In genomic region chr9:93958121-93958874, GRCh38 we compare ENCODE assay signal across 12 cellular contexts. TPM values are rescaled to one million over a fixed set of nuclear protein-coding genes. Genes with fewer than 3 reads are reported as not detected.
DNase-seq lines count a peak whose midpoint lies in the region; ATAC-seq, FAIRE-seq and TF ChIP-seq lines count a peak whose summit lies in the region.
"Had no signal": no experiment of that assay in that cellular context is flagged by ENCODE, and none has a peak within 500 bp of the region (broad histone marks: within the 10 kb centered on the region; RNA-seq: fewer than 3 reads in every experiment).

No MANE protein-coding gene starts in this region.

- H3K36me3 Mint-ChIP-seq in CD4-positive, alpha-beta memory T cell = no peaks in the 10 kb centered on the region
- no peaks in the 10 kb centered on the region for H3K36me3 Mint-ChIP-seq in neural progenitor cell

- peaks cover 74% of the 10 kb centered on the region for H4K20me1 ChIP-seq in neural progenitor cell (ENCODE audit: low read depth)

- peaks cover 18 to 69% (median 38%) of the 10 kb centered on the region in 4 donors for H3K4me1 Mint-ChIP-seq in CD4-positive, alpha-beta memory T cell
- peaks cover 21% of the 10 kb centered on the region for H3K4me1 Mint-ChIP-seq in neural progenitor cell

- no peak overlapping the region for H2AFZ ChIP-seq in neural progenitor cell (replicated peaks)

- H3K27ac Mint-ChIP-seq in CD4-positive, alpha-beta memory T cell = peak overlapping the region in 1 of 7 donors; percentile 18
- no peak overlapping the region for H3K27ac Mint-ChIP-seq in neural progenitor cell

- no peak for TF ChIP-seq CTCF in coronary artery (IDR thresholded peaks at IDR 0.05)
- no peak for TF ChIP-seq CTCF in neural progenitor cell (IDR thresholded peaks at IDR 0.05)
- TF ChIP-seq CTCF in kidney (IDR thresholded peaks at IDR 0.05; ENCODE audit: borderline replicate concordance, extremely low read depth, insufficient read depth) = no peak

- peak overlapping the region; percentile 53 to 77 (median 62) for H3K4me3 Mint-ChIP-seq in CD4-positive, alpha-beta memory T cell
- peak overlapping the region; percentile 72 for H3K4me3 Mint-ChIP-seq in neural progenitor cell

- H3F3A ChIP-seq in neural progenitor cell (ENCODE audit: low read depth) = peaks cover 7% of the 10 kb centered on the region

- peaks cover 0 to 3% (median 0%) of the 10 kb centered on the region in 8 donors for H3K9me3 Mint-ChIP-seq in CD4-positive, alpha-beta memory T cell
- H3K9me3 Mint-ChIP-seq in neural progenitor cell = peaks cover 3% of the 10 kb centered on the region

- intact Hi-C loops in CD4-positive, alpha-beta memory T cell (cut with micrococcal nuclease) = no loop called here
- intact Hi-C loops in kidney (cut with DNase I) = no loop called here

- ATAC-seq in GM21390 (IDR thresholded peaks at IDR 0.05; ENCODE audit: unreplicated experiment) (no peak), GM21825 (IDR thresholded peaks at IDR 0.05; ENCODE audit: unreplicated experiment) (no peak)

- no peaks in the 10 kb centered on the region for H3K9me3 ChIP-seq in CD4-positive, alpha-beta memory T cell (ENCODE audit: control insufficient read depth in 1 of 2, low read length in 2 of 2)
- H3K9me3 ChIP-seq in HUES6 (ENCODE audit: control insufficient read depth, insufficient read depth, low read depth, low read length) (no peaks in the 10 kb centered on the region), neural progenitor cell (ENCODE audit: low read depth) (no peaks in the 10 kb centered on the region), kidney (ENCODE audit: control insufficient read depth in 1 of 2, low read length in 2 of 2) (no peaks in the 10 kb centered on the region)
- H3K9me3 ChIP-seq: tibial artery had no signal

- POLR2A ChIA-PET in CD4-positive, alpha-beta memory T cell (lab: Charles Lee; ENCODE audit: partially characterized antibody) = no interaction called here

- CTCF ChIA-PET in CD4-positive, alpha-beta memory T cell (lab: Charles Lee; ENCODE audit: partially characterized antibody) = no interaction called here

- H3K9ac ChIP-seq in HUES6 (ENCODE audit: low read length) (peak overlapping the region; percentile 46), neural progenitor cell (no peak overlapping the region), kidney (ENCODE audit: low read length in 2 of 2) (no peak overlapping the region)

- H3K27me3 Mint-ChIP-seq in CD4-positive, alpha-beta memory T cell = peaks cover 45 to 63% of the 10 kb centered on the region in 2 donors
- peaks cover 76% of the 10 kb centered on the region for H3K27me3 Mint-ChIP-seq in neural progenitor cell (ENCODE audit: insufficient read depth, low read depth)

- H3K79me2 ChIP-seq in neural progenitor cell (ENCODE audit: low read depth) = no peaks in the 10 kb centered on the region

- H3K4me2 ChIP-seq in neural progenitor cell = peak overlapping the region; percentile 77

- no peaks in the 10 kb centered on the region for H3K36me3 ChIP-seq in CD4-positive, alpha-beta memory T cell (ENCODE audit: insufficient read depth, low read length)
- H3K36me3 ChIP-seq in HUES6 (ENCODE audit: control insufficient read depth, insufficient read depth, low read length) = no peaks in the 10 kb centered on the region
- no peaks in the 10 kb centered on the region for H3K36me3 ChIP-seq in neural progenitor cell
- H3K36me3 ChIP-seq in kidney (ENCODE audit: control insufficient read depth in 1 of 2, insufficient read depth in 2 of 2, low read length in 2 of 2) = no peaks in the 10 kb centered on the region
- H3K36me3 ChIP-seq: tibial artery had no signal

- peaks cover 50% of the 10 kb centered on the region for H3K27me3 ChIP-seq in CD4-positive, alpha-beta memory T cell (ENCODE audit: insufficient read depth, low read length)
- peaks cover 96% of the 10 kb centered on the region for H3K27me3 ChIP-seq in HUES6 (ENCODE audit: control insufficient read depth, insufficient read depth, low read length)
- H3K27me3 ChIP-seq in neural progenitor cell = peaks cover 98% of the 10 kb centered on the region

- no peak overlapping the region for H3K27ac ChIP-seq in CD4-positive, alpha-beta memory T cell (ENCODE audit: low read depth, low read length)
- H3K27ac ChIP-seq in HUES6 (ENCODE audit: low read depth, low read length) = no peak overlapping the region
- H3K27ac ChIP-seq in coronary artery = no peak overlapping the region
- H3K27ac ChIP-seq in neural progenitor cell = no peak overlapping the region
- H3K27ac ChIP-seq in kidney (ENCODE audit: low read depth in 2 of 2, low read length in 2 of 2) = no peak overlapping the region
- H3K27ac ChIP-seq: tibial artery had no signal

- peaks cover 46% of the 10 kb centered on the region for H3K4me1 ChIP-seq in CD4-positive, alpha-beta memory T cell (ENCODE audit: insufficient read depth, low read length)
- peaks cover 32% of the 10 kb centered on the region for H3K4me1 ChIP-seq in HUES6 (ENCODE audit: control insufficient read depth, insufficient read depth, low read length)
- H3K4me1 ChIP-seq in neural progenitor cell = peaks cover 17% of the 10 kb centered on the region
- H3K4me1 ChIP-seq in kidney (ENCODE audit: control insufficient read depth in 1 of 2, insufficient read depth in 1 of 2, low read depth in 1 of 2, low read length in 2 of 2) = peaks cover 5 to 15% of the 10 kb centered on the region in 2 donors

- DNase-seq in CD4-positive, alpha-beta memory T cell = no peak
- no peak for DNase-seq in coronary artery (ENCODE audit: low spot score)
- DNase-seq in neural progenitor cell (ENCODE audit: low spot score) = peak; percentile 74
- DNase-seq in kidney = no peak
- DNase-seq in glomerular visceral epithelial cell (ENCODE audit: extremely low spot score) = no peak
- DNase-seq: hypothalamus, T1000, tibial artery had no signal

- FAIRE-seq in kidney (lab: Jason Lieb, UNC) = no peak

- H3K4me3 ChIP-seq in CD4-positive, alpha-beta memory T cell (ENCODE audit: low read length in 2 of 2) = no peak overlapping the region
- H3K4me3 ChIP-seq in HUES6 (ENCODE audit: low read depth, low read length) (peak overlapping the region; percentile 59), coronary artery (peak overlapping the region; percentile 54), neural progenitor cell (peak overlapping the region; percentile 40), kidney (ENCODE audit: low read length in 2 of 2) (no peak overlapping the region)

RNA-seq across cellular contexts. Expression of gene BARX1, which starts 3.1 kb away (rescaled TPM):
- total RNA-seq in CD4-positive, alpha-beta memory T cell = not detected
- polyA plus RNA-seq in CD4-positive, alpha-beta memory T cell = not detected
- total RNA-seq in neural progenitor cell (ENCODE audit: low replicate concordance) = 0.17 and 2.9 TPM in 2 replicates
- not detected for total RNA-seq in kidney
- polyA plus RNA-seq in kidney (ENCODE audit: insufficient read depth, low read depth, low replicate concordance) = not detected
- total RNA-seq: skeletal muscle tissue had no signal

Comparison
In these comparisons a context has a peak if more than half of its experiments do, and no peak if none do; other contexts are left out.
1. H3K4me3 ChIP-seq: peak in HUES6 (single experiment), coronary artery (single experiment) and neural progenitor cell (single experiment); none in CD4-positive, alpha-beta memory T cell (0 of 2) and kidney (0 of 2).